1 cellular context compared by ENCODE assay signal in genomic region chr10:125840955-125841354, GRCh38.
A peak's percentile ranks its signal among the peaks of the same experiment; 100 is the strongest.
TF ChIP-seq lines count a peak whose summit lies in the region.

No MANE protein-coding gene starts in this region.

TF ChIP-seq in A549, 52 proteins besides CTCF, POLR2A, EP300 and RAD21 (continued from another document):
- TF ChIP-seq, protein P1, sequence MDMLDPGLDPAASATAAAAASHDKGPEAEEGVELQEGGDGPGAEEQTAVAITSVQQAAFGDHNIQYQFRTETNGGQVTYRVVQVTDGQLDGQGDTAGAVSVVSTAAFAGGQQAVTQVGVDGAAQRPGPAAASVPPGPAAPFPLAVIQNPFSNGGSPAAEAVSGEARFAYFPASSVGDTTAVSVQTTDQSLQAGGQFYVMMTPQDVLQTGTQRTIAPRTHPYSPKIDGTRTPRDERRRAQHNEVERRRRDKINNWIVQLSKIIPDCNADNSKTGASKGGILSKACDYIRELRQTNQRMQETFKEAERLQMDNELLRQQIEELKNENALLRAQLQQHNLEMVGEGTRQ (IDR thresholded peaks at IDR 0.05) = peak; percentile 18; the same call in 1 of the 2 replicates
